Comparison of ENCODE assay signal across 1 cellular context in genomic region chr2:241069821-241070281, GRCh38.
TF ChIP-seq lines count a peak whose summit lies in the region.

No MANE protein-coding gene starts in this region.

TF ChIP-seq in GM23338, 12 proteins besides CTCF, POLR2A, EP300 and RAD21 (continued from another document):
- TF ChIP-seq, protein P1, sequence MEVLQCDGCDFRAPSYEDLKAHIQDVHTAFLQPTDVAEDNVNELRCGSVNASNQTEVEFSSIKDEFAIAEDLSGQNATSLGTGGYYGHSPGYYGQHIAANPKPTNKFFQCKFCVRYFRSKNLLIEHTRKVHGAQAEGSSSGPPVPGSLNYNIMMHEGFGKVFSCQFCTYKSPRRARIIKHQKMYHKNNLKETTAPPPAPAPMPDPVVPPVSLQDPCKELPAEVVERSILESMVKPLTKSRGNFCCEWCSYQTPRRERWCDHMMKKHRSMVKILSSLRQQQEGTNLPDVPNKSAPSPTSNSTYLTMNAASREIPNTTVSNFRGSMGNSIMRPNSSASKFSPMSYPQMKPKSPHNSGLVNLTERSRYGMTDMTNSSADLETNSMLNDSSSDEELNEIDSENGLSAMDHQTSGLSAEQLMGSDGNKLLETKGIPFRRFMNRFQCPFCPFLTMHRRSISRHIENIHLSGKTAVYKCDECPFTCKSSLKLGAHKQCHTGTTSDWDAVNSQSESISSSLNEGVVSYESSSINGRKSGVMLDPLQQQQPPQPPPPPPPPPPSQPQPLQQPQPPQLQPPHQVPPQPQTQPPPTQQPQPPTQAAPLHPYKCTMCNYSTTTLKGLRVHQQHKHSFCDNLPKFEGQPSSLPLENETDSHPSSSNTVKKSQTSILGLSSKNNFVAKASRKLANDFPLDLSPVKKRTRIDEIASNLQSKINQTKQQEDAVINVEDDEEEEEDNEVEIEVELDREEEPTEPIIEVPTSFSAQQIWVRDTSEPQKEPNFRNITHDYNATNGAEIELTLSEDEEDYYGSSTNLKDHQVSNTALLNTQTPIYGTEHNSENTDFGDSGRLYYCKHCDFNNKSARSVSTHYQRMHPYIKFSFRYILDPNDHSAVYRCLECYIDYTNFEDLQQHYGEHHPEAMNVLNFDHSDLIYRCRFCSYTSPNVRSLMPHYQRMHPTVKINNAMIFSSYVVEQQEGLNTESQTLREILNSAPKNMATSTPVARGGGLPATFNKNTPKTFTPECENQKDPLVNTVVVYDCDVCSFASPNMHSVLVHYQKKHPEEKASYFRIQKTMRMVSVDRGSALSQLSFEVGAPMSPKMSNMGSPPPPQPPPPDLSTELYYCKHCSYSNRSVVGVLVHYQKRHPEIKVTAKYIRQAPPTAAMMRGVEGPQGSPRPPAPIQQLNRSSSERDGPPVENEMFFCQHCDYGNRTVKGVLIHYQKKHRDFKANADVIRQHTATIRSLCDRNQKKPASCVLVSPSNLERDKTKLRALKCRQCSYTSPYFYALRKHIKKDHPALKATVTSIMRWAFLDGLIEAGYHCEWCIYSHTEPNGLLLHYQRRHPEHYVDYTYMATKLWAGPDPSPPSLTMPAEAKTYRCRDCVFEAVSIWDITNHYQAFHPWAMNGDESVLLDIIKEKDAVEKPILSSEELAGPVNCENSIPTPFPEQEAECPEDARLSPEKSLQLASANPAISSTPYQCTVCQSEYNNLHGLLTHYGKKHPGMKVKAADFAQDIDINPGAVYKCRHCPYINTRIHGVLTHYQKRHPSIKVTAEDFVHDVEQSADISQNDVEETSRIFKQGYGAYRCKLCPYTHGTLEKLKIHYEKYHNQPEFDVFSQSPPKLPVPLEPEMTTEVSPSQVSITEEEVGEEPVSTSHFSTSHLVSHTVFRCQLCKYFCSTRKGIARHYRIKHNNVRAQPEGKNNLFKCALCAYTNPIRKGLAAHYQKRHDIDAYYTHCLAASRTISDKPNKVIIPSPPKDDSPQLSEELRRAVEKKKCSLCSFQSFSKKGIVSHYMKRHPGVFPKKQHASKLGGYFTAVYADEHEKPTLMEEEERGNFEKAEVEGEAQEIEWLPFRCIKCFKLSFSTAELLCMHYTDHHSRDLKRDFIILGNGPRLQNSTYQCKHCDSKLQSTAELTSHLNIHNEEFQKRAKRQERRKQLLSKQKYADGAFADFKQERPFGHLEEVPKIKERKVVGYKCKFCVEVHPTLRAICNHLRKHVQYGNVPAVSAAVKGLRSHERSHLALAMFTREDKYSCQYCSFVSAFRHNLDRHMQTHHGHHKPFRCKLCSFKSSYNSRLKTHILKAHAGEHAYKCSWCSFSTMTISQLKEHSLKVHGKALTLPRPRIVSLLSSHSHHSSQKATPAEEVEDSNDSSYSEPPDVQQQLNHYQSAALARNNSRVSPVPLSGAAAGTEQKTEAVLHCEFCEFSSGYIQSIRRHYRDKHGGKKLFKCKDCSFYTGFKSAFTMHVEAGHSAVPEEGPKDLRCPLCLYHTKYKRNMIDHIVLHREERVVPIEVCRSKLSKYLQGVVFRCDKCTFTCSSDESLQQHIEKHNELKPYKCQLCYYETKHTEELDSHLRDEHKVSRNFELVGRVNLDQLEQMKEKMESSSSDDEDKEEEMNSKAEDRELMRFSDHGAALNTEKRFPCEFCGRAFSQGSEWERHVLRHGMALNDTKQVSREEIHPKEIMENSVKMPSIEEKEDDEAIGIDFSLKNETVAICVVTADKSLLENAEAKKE (CRISPR knock-in tag; IDR thresholded peaks at IDR 0.05) = no peak
- TF ChIP-seq CREB1 (CRISPR knock-in tag; IDR thresholded peaks at IDR 0.05; ENCODE audit: low read depth) (no peak), NANOG (IDR thresholded peaks at IDR 0.05; ENCODE audit: borderline replicate concordance) (no peak), STAT1 (IDR thresholded peaks at IDR 0.05; ENCODE audit: unreplicated experiment) (no peak), POLR2AphosphoS5 (IDR thresholded peaks at IDR 0.05; ENCODE audit: low read depth) (no peak), ZNF114 (CRISPR knock-in tag; IDR thresholded peaks at IDR 0.05) (no peak)
- TF ChIP-seq, protein P2, sequence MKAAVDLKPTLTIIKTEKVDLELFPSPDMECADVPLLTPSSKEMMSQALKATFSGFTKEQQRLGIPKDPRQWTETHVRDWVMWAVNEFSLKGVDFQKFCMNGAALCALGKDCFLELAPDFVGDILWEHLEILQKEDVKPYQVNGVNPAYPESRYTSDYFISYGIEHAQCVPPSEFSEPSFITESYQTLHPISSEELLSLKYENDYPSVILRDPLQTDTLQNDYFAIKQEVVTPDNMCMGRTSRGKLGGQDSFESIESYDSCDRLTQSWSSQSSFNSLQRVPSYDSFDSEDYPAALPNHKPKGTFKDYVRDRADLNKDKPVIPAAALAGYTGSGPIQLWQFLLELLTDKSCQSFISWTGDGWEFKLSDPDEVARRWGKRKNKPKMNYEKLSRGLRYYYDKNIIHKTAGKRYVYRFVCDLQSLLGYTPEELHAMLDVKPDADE (IDR thresholded peaks at IDR 0.05) = no peak
- TF ChIP-seq, protein P3, sequence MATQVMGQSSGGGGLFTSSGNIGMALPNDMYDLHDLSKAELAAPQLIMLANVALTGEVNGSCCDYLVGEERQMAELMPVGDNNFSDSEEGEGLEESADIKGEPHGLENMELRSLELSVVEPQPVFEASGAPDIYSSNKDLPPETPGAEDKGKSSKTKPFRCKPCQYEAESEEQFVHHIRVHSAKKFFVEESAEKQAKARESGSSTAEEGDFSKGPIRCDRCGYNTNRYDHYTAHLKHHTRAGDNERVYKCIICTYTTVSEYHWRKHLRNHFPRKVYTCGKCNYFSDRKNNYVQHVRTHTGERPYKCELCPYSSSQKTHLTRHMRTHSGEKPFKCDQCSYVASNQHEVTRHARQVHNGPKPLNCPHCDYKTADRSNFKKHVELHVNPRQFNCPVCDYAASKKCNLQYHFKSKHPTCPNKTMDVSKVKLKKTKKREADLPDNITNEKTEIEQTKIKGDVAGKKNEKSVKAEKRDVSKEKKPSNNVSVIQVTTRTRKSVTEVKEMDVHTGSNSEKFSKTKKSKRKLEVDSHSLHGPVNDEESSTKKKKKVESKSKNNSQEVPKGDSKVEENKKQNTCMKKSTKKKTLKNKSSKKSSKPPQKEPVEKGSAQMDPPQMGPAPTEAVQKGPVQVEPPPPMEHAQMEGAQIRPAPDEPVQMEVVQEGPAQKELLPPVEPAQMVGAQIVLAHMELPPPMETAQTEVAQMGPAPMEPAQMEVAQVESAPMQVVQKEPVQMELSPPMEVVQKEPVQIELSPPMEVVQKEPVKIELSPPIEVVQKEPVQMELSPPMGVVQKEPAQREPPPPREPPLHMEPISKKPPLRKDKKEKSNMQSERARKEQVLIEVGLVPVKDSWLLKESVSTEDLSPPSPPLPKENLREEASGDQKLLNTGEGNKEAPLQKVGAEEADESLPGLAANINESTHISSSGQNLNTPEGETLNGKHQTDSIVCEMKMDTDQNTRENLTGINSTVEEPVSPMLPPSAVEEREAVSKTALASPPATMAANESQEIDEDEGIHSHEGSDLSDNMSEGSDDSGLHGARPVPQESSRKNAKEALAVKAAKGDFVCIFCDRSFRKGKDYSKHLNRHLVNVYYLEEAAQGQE (IDR thresholded peaks at IDR 0.05; ENCODE audit: unreplicated experiment) = no peak
